ENCODE assay signal across 16 cellular contexts in the genomic region with DNA sequence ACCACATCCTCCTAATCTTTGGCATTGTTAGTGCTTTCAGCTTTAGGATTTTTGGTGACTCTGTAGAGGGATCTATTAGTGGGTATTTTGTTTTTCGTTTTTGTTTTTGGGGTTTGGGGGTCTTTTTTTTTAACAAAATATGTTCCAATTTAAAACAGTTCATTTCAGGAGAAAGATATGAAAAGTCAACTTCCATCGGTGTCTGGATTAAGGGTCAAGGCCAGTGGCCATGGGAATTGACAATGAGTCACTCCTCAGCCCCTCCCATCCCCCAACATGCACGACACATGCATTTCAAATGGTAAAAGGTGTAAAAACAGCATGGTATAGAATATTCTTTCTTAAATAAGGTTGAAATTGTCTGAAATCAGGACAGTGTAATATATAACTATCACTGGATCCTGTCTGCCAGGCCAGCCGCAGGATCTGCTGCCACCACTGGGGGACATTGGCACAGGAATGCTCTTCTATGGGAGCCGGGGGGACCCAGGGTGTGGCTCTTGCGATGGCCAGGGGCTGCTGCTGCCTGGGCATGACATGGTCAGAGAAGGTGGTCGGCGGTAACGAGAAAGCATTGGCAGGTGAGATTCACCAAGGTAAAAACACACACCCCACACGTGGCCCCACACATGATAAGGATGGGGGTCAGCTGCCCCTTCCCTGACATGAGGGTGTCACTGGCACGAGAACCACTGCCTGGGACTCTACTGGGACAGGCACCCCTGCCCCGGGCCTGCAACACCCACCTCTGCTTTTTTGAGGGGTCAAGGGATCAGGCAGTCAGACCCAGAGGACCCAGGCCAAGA.
A peak's percentile ranks its signal among the peaks of the same experiment; 100 is the strongest.
DNase-seq lines count a peak whose midpoint lies in the region; TF ChIP-seq lines count a peak whose summit lies in the region.
"Had no signal": no experiment of that assay in that cellular context is flagged by ENCODE, and none has a peak within 500 bp of the region (broad histone marks: within the 10 kb centered on the region; RNA-seq: fewer than 3 reads in every experiment).

No MANE protein-coding gene starts in this region.

- H3K4me1 ChIP-seq in SK-N-SH (ENCODE audit: control insufficient read depth in 1 of 2, insufficient read depth in 2 of 2, low read depth in 1 of 2, low read length in 1 of 2) (no peaks in the 10 kb centered on the region), stomach (peaks cover 7 to 16% (median 12%) of the 10 kb centered on the region in 4 donors)

- H3K79me2 ChIP-seq in SK-N-SH (ENCODE audit: insufficient read depth): no peaks in the 10 kb centered on the region

- H3K27me3 ChIP-seq in SK-N-SH (ENCODE audit: insufficient read depth): no peaks in the 10 kb centered on the region
- H3K27me3 ChIP-seq in stomach: peaks cover 0 to 41% (median 26%) of the 10 kb centered on the region in 3 donors

- POLR2A ChIA-PET in SK-N-SH (lab: Yijun Ruan, JAX): no interaction called here

- no peaks in the 10 kb centered on the region for H3K36me3 ChIP-seq in SK-N-SH (replicated peaks in 1 of 2; ENCODE audit: control insufficient read depth in 1 of 2, insufficient read depth in 2 of 2, low read length in 1 of 2)
- H3K36me3 ChIP-seq in stomach: no peaks in the 10 kb centered on the region

- TF ChIP-seq RAD21 in SK-N-SH (IDR thresholded peaks at IDR 0.05; ENCODE audit: low read length): no peak

- intact Hi-C loops in stomach (cut with DNase I; ENCODE audit: low total_unique reads): no loop called here

- H3F3A ChIP-seq in SK-N-SH (replicated peaks; ENCODE audit: insufficient read depth): peaks cover 3% of the 10 kb centered on the region

- H2AFZ ChIP-seq in SK-N-SH (ENCODE audit: low read depth): no peak overlapping the region

- DNase-seq in SK-N-SH (peak; percentile 65), epithelial cell of proximal tubule (ENCODE audit: low read depth) (no peak), progenitor cell of endocrine pancreas (ENCODE audit: low spot score, unreplicated experiment) (no peak), stomach (no peak), H4 (ENCODE audit: low spot score) (no peak), RPMI8226 (no peak)
- DNase-seq: activated CD4-positive, alpha-beta T cell treated with anti-CD3 and anti-CD28 coated beads for 4 hours; activated effector memory CD4-positive, alpha-beta T cell treated with Interleukin-2 at 50 U/mL for 16 hours; C1 segment of cervical spinal cord; DMS79; MV-4-11; NCI-H2107; NCI-H526 had no signal

- CTCF ChIA-PET in SK-N-SH (lab: Yijun Ruan, JAX): interaction anchor here (0.8 kb wide), 1 partner anchor 8 kb away, joined by 3 read pairs; no protein-coding TSS in a partner anchor

- H3K9me2 ChIP-seq in SK-N-SH: no peaks in the 10 kb centered on the region

- no peak for TF ChIP-seq POLR2A in stomach (IDR thresholded peaks at IDR 0.05)

- no peak for TF ChIP-seq EP300 in SK-N-SH (IDR thresholded peaks at IDR 0.05; ENCODE audit: borderline replicate concordance in 1 of 2, low read depth in 1 of 2, low read length in 1 of 2)
- TF ChIP-seq EP300 in stomach (IDR thresholded peaks at IDR 0.05): no peak

- H3K27ac ChIP-seq in SK-N-SH (ENCODE audit: low read depth in 2 of 2, low read length in 1 of 2) (no peak overlapping the region), stomach (no peak overlapping the region)
- H3K27ac ChIP-seq: SK-N-MC, skin epidermis had no signal

- H4K20me1 ChIP-seq in SK-N-SH (ENCODE audit: insufficient read depth): no peaks in the 10 kb centered on the region

- H3K36me3 Mint-ChIP-seq in progenitor cell of endocrine pancreas (ENCODE audit: insufficient read depth): peaks cover 1% of the 10 kb centered on the region

- no peaks in the 10 kb centered on the region for H3K9me3 Mint-ChIP-seq in progenitor cell of endocrine pancreas (ENCODE audit: low read depth)

- H3K9ac ChIP-seq in SK-N-SH: no peak overlapping the region

- peak overlapping the region; percentile 56 for H3K27ac Mint-ChIP-seq in progenitor cell of endocrine pancreas

- TF ChIP-seq CTCF in GM12875 (IDR thresholded peaks at IDR 0.05; ENCODE audit: borderline replicate concordance, insufficient read depth, low read depth, low read length): peak; percentile 5; the same call in 1 of the 2 replicates
- TF ChIP-seq CTCF in SK-N-SH (IDR thresholded peaks at IDR 0.05): peak; percentile 39; the same call in 1 of the 2 replicates
- TF ChIP-seq CTCF in epithelial cell of proximal tubule (conservative IDR thresholded peaks at IDR 0.05; ENCODE audit: low read depth, low read length): peak; percentile 28
- TF ChIP-seq CTCF in progenitor cell of endocrine pancreas (IDR thresholded peaks at IDR 0.05; ENCODE audit: unreplicated experiment): peak; percentile 21
- no peak for TF ChIP-seq CTCF in stomach (IDR thresholded peaks at IDR 0.05)

- H3K4me3 ChIP-seq in GM12875 (ENCODE audit: low read depth, low read length) (no peak overlapping the region), SK-N-SH (ENCODE audit: low read depth in 2 of 2, low read length in 1 of 2) (no peak overlapping the region), epithelial cell of proximal tubule (ENCODE audit: low read depth, low read length) (no peak overlapping the region), stomach (no peak overlapping the region)
- H3K4me3 ChIP-seq: SK-N-MC, skin epidermis had no signal

- no peaks in the 10 kb centered on the region for H3K9me3 ChIP-seq in SK-N-SH
- peaks cover 0 to 4% (median 0%) of the 10 kb centered on the region in 4 donors for H3K9me3 ChIP-seq in stomach

- H3K4me3 Mint-ChIP-seq in progenitor cell of endocrine pancreas (ENCODE audit: low read depth): no peak overlapping the region

- 92% methylated on average over 12 of the region's 12 CpGs for WGBS in SK-N-SH (ENCODE audit: low lambda C conversion rate)
- 71 to 78% (median 75%) methylated on average over 12 of the region's 12 CpGs for WGBS in stomach, 5 donors

- no peaks in the 10 kb centered on the region for H3K27me3 Mint-ChIP-seq in progenitor cell of endocrine pancreas

- H3K4me1 Mint-ChIP-seq in progenitor cell of endocrine pancreas (ENCODE audit: low read depth): no peaks in the 10 kb centered on the region

- H3K4me2 ChIP-seq in SK-N-SH: no peak overlapping the region

TF ChIP-seq in SK-N-SH, 30 proteins besides CTCF, POLR2A, EP300 and RAD21 (continues in another document):
- TF ChIP-seq YY1 (IDR thresholded peaks at IDR 0.05; ENCODE audit: low read depth) (no peak), FOXM1 (IDR thresholded peaks at IDR 0.05; ENCODE audit: low read depth) (no peak), JUND (IDR thresholded peaks at IDR 0.05) (no peak), POLR2AphosphoS5 (IDR thresholded peaks at IDR 0.05; ENCODE audit: low read depth, low read length) (no peak), MXI1 (IDR thresholded peaks at IDR 0.05; ENCODE audit: low read depth, low read length) (no peak), NRF1 (IDR thresholded peaks at IDR 0.05; ENCODE audit: low read depth, low read length) (no peak), USF2 (IDR thresholded peaks at IDR 0.05; ENCODE audit: borderline replicate concordance, low read depth, low read length) (no peak), MEF2A (IDR thresholded peaks at IDR 0.05; ENCODE audit: borderline replicate concordance, low read depth) (no peak), GATA2 (CRISPR knock-in tag; IDR thresholded peaks at IDR 0.05) (no peak), FOSL2 (IDR thresholded peaks at IDR 0.05; ENCODE audit: borderline replicate concordance, low read depth) (no peak), RFX5 (IDR thresholded peaks at IDR 0.05; ENCODE audit: low read length) (no peak), CHD2 (IDR thresholded peaks at IDR 0.05; ENCODE audit: low read length, partially characterized antibody) (no peak), NFIC (IDR thresholded peaks at IDR 0.05; ENCODE audit: borderline replicate concordance) (no peak), PBX3 (IDR thresholded peaks at IDR 0.05) (no peak)
- TF ChIP-seq, protein P1, sequence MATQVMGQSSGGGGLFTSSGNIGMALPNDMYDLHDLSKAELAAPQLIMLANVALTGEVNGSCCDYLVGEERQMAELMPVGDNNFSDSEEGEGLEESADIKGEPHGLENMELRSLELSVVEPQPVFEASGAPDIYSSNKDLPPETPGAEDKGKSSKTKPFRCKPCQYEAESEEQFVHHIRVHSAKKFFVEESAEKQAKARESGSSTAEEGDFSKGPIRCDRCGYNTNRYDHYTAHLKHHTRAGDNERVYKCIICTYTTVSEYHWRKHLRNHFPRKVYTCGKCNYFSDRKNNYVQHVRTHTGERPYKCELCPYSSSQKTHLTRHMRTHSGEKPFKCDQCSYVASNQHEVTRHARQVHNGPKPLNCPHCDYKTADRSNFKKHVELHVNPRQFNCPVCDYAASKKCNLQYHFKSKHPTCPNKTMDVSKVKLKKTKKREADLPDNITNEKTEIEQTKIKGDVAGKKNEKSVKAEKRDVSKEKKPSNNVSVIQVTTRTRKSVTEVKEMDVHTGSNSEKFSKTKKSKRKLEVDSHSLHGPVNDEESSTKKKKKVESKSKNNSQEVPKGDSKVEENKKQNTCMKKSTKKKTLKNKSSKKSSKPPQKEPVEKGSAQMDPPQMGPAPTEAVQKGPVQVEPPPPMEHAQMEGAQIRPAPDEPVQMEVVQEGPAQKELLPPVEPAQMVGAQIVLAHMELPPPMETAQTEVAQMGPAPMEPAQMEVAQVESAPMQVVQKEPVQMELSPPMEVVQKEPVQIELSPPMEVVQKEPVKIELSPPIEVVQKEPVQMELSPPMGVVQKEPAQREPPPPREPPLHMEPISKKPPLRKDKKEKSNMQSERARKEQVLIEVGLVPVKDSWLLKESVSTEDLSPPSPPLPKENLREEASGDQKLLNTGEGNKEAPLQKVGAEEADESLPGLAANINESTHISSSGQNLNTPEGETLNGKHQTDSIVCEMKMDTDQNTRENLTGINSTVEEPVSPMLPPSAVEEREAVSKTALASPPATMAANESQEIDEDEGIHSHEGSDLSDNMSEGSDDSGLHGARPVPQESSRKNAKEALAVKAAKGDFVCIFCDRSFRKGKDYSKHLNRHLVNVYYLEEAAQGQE (IDR thresholded peaks at IDR 0.05; ENCODE audit: low read depth, low read length): no peak

Comparison
In these comparisons a context has a peak if more than half of its experiments do, and no peak if none do; other contexts are left out.
1. CTCF ChIP-seq: peak in GM12875 (single experiment), SK-N-SH (single experiment), epithelial cell of proximal tubule (single experiment) and progenitor cell of endocrine pancreas (single experiment); none in stomach (0 of 7).